In the genomic region with DNA sequence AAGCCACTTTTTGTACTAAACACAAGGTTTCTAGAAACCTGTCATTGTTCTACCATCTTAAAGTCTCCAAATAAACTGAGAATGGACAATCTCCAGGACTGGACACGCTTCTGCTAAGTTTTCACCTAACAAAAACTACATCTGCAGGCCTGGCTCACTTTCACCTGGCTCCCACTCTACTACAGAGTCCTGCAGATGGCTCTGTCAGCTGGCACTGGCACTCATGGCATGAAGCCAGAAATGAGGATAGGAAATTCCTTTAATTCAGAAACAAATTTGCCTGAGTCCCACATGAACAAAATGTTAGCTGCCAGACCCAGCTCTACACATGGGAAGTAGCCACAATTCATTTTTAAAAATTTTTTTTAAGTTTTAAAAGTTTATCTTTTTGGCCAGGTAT, we compare ENCODE assay signal across 14 cellular contexts. TPM values are rescaled to one million over a fixed set of nuclear protein-coding genes. Genes with fewer than 3 reads are reported as not detected.
DNase-seq lines count a peak whose midpoint lies in the region; TF ChIP-seq lines count a peak whose summit lies in the region.
"Had no signal": no experiment of that assay in that cellular context is flagged by ENCODE, and none has a peak within 500 bp of the region (broad histone marks: within the 10 kb centered on the region; RNA-seq: fewer than 3 reads in every experiment).

No MANE protein-coding gene starts in this region.

- no peak overlapping the region for H2AFZ ChIP-seq in hepatocyte

- peak; percentile 85 for DNase-seq in DMS79 treated with DMSO at 0.1 percent for 48 hours (lab: John Stamatoyannopoulos, UW)
- DNase-seq in NCI-H2029 (lab: John Stamatoyannopoulos, UW): peak; percentile 95
- no peak for DNase-seq in hepatocyte (ENCODE audit: low spot score)
- no peak for DNase-seq in GM13977 (ENCODE audit: low spot score)
- DNase-seq in AG08395 (ENCODE audit: low spot score): no peak
- DNase-seq in OCI-M2 (lab: John Stamatoyannopoulos, UW; ENCODE audit: unreplicated experiment): no peak
- DNase-seq: activated CD8-positive, alpha-beta memory T cell treated with anti-CD3 and anti-CD28 coated beads, Interleukin-2, amount 10 ng/mL, durations not matched to agents 7 days and 5 days; activated naive CD4-positive, alpha-beta T cell treated with anti-CD3 and anti-CD28 coated beads, Interleukin-2, amount 10 ng/mL, durations not matched to agents 7 days and 5 days; NCI-H1048; sigmoid colon; SK-N-SH had no signal

- H3K9me2 ChIP-seq in hepatocyte (replicated peaks; ENCODE audit: insufficient read depth): no peaks in the 10 kb centered on the region
- H3K9me2 ChIP-seq: SK-N-SH had no signal

- H3K27me3 ChIP-seq in hepatocyte (no peaks in the 10 kb centered on the region), skeletal muscle satellite cell (ENCODE audit: control insufficient read depth, insufficient read depth, low read length) (no peaks in the 10 kb centered on the region)
- H3K27me3 ChIP-seq: cardiac muscle cell, sigmoid colon had no signal

- in situ Hi-C loops in GM13977 (cut with MboI; ENCODE audit: low pct_unique_long_range_greater_than_20kb, low sequenced_read_pairs, unreplicated experiment): no loop called here

- H3K9ac ChIP-seq in skeletal muscle satellite cell (ENCODE audit: low read depth, low read length): peak overlapping the region; percentile 41
- H3K9ac ChIP-seq: SK-N-SH had no signal

- H3K9me3 ChIP-seq in hepatocyte (ENCODE audit: low read depth): no peaks in the 10 kb centered on the region
- H3K9me3 ChIP-seq in skeletal muscle satellite cell (replicated peaks; ENCODE audit: low read length): no peaks in the 10 kb centered on the region
- H3K9me3 ChIP-seq: sigmoid colon, SK-N-SH had no signal

- H3K79me2 ChIP-seq in hepatocyte: peaks cover 82% of the 10 kb centered on the region

- TF ChIP-seq CTCF in hepatocyte (IDR thresholded peaks at IDR 0.05; ENCODE audit: poor library complexity) (no peak), GM13977 (IDR thresholded peaks at IDR 0.05; ENCODE audit: extremely low read depth, insufficient read depth, missing control alignments) (no peak)

- 71% methylated on average over 1 of the region's 1 CpG for WGBS in hepatocyte (ENCODE audit: low lambda C conversion rate, missing lambda C conversion rate)

- H3K4me3 ChIP-seq in hepatocyte: no peak overlapping the region
- H3K4me3 ChIP-seq in skeletal muscle satellite cell (ENCODE audit: low read length): no peak overlapping the region
- H3K4me3 ChIP-seq: cardiac muscle cell, sigmoid colon had no signal

- H3K4me2 ChIP-seq in hepatocyte (peak overlapping the region; percentile 20), skeletal muscle satellite cell (ENCODE audit: low read length) (peak overlapping the region; percentile 63)

- H4K20me1 ChIP-seq in hepatocyte (ENCODE audit: insufficient read depth, poor library complexity, severe bottlenecking): no peaks in the 10 kb centered on the region

- peaks cover 44% of the 10 kb centered on the region for H3K4me1 ChIP-seq in hepatocyte (ENCODE audit: insufficient read depth)
- peaks cover 46% of the 10 kb centered on the region for H3K4me1 ChIP-seq in skeletal muscle satellite cell (ENCODE audit: control insufficient read depth, insufficient read depth, low read length)

- peak overlapping the region; percentile 78 for H3K27ac ChIP-seq in hepatocyte
- H3K27ac ChIP-seq: cardiac muscle cell had no signal

- no peaks in the 10 kb centered on the region for H3K36me3 ChIP-seq in hepatocyte (replicated peaks; ENCODE audit: insufficient read depth, low read depth)
- no peaks in the 10 kb centered on the region for H3K36me3 ChIP-seq in skeletal muscle satellite cell (ENCODE audit: insufficient read depth, low read length)
- H3K36me3 ChIP-seq: cardiac muscle cell, sigmoid colon had no signal

RNA-seq across cellular contexts. Expression of a gene that starts 42.1 kb away (rescaled TPM):
- 34.1 and 48.8 TPM in 2 replicates for total RNA-seq in hepatocyte
- polyA plus RNA-seq in hepatocyte: 44.9 and 54.6 TPM in 2 replicates
- total RNA-seq in skeletal muscle satellite cell (2012; rRNA removed): 17.5 and 32.3 TPM in 2 replicates
- total RNA-seq: activated CD8-positive, alpha-beta memory T cell treated with anti-CD3 and anti-CD28 coated beads, Interleukin-2, amount 10 ng/mL, durations not matched to agents 7 days and 5 days; natural killer cell treated with Interleukin-12 subunit alpha and Interleukin-12 subunit beta and Interleukin-15 and Interleukin-18, amount 100 ng/mL, for 72 hours had no signal

Comparison
In these comparisons a context has a peak if more than half of its experiments do, and no peak if none do; other contexts are left out.
1. DNase-seq: peak in DMS79 treated with DMSO at 0.1 percent for 48 hours (single experiment) and NCI-H2029 (single experiment); none in hepatocyte (single experiment), GM13977 (single experiment), AG08395 (single experiment) and OCI-M2 (single experiment).